ENCODE assay signal across 1 cellular context in genomic region chr18:62828091-62828640, GRCh38.
TF ChIP-seq lines count a peak whose summit lies in the region.

No MANE protein-coding gene starts in this region.

TF ChIP-seq in H1, 55 proteins besides CTCF, POLR2A, EP300 and RAD21 (continued from another document):
- TF ChIP-seq E2F6 (IDR thresholded peaks at IDR 0.05) (no peak), SIRT6 (IDR thresholded peaks at IDR 0.05; ENCODE audit: low read length) (no peak), CHD7 (IDR thresholded peaks at IDR 0.05; ENCODE audit: insufficient replicate concordance, low read length) (no peak), CEBPB (IDR thresholded peaks at IDR 0.05; ENCODE audit: low read depth, low read length) (no peak), RXRA (IDR thresholded peaks at IDR 0.05; ENCODE audit: insufficient read depth, low read depth, low read length) (no peak), SP1 (IDR thresholded peaks at IDR 0.05; ENCODE audit: low read depth, low read length) (no peak), SRF (IDR thresholded peaks at IDR 0.05; ENCODE audit: low read depth, low read length) (no peak), RNF2 (IDR thresholded peaks at IDR 0.05; ENCODE audit: borderline replicate concordance, low read depth, low read length, missing control alignments, poor library complexity, severe bottlenecking) (no peak), EZH2 (IDR thresholded peaks at IDR 0.05; ENCODE audit: low read depth, low read length, severe bottlenecking) (no peak)
